24 cellular contexts compared by ENCODE assay signal in genomic region chr2:223928113-223929006, GRCh38. TPM values are rescaled to one million over a fixed set of nuclear protein-coding genes. Genes with fewer than 3 reads are reported as not detected.
DNase-seq lines count a peak whose midpoint lies in the region; ATAC-seq and TF ChIP-seq lines count a peak whose summit lies in the region.
"Had no signal": no experiment of that assay in that cellular context is flagged by ENCODE, and none has a peak within 500 bp of the region (broad histone marks: within the 10 kb centered on the region; RNA-seq: fewer than 3 reads in every experiment).

No MANE protein-coding gene starts in this region.

- H3K27me3 Mint-ChIP-seq in activated naive CD8-positive, alpha-beta T cell treated with anti-CD3 and anti-CD28 coated beads, Interleukin-2, amount 10 ng/mL, durations not matched to agents 7 days and 5 days, result no peaks in the 10 kb centered on the region
- H3K27me3 Mint-ChIP-seq in activated naive CD8-positive, alpha-beta T cell treated with anti-CD3 and anti-CD28 coated beads, Interleukin-2, amount 50 U/mL, for 24 hours, result no peaks in the 10 kb centered on the region
- no peaks in the 10 kb centered on the region for H3K27me3 Mint-ChIP-seq in T-helper 17 cell
- H3K27me3 Mint-ChIP-seq: activated CD4-positive, alpha-beta T cell treated with anti-CD3 and anti-CD28 coated beads, Interleukin-2, amount 10 ng/mL, durations not matched to agents 24 days and 14 days; activated CD8-positive, alpha-beta memory T cell treated with anti-CD3 and anti-CD28 coated beads, Interleukin-2, amount 10 ng/mL, durations not matched to agents 7 days and 5 days; central memory CD8-positive, alpha-beta T cell; naive B cell had no signal

- intact Hi-C loops in left lung (cut with DNase I), result no loop called here

- H3K36me3 Mint-ChIP-seq in activated naive CD8-positive, alpha-beta T cell treated with anti-CD3 and anti-CD28 coated beads, Interleukin-2, amount 10 ng/mL, durations not matched to agents 7 days and 5 days, result peaks cover 25% of the 10 kb centered on the region
- peaks cover 2% of the 10 kb centered on the region for H3K36me3 Mint-ChIP-seq in activated naive CD8-positive, alpha-beta T cell treated with anti-CD3 and anti-CD28 coated beads, Interleukin-2, amount 50 U/mL, for 24 hours (ENCODE audit: low read depth)
- H3K36me3 Mint-ChIP-seq in T-helper 17 cell (ENCODE audit: low read depth), result no peaks in the 10 kb centered on the region

- peaks cover 33% of the 10 kb centered on the region for H3K4me1 Mint-ChIP-seq in activated naive CD8-positive, alpha-beta T cell treated with anti-CD3 and anti-CD28 coated beads, Interleukin-2, amount 10 ng/mL, durations not matched to agents 7 days and 5 days
- peaks cover 43% of the 10 kb centered on the region for H3K4me1 Mint-ChIP-seq in activated naive CD8-positive, alpha-beta T cell treated with anti-CD3 and anti-CD28 coated beads, Interleukin-2, amount 50 U/mL, for 24 hours
- peaks cover 27% of the 10 kb centered on the region for H3K4me1 Mint-ChIP-seq in T-helper 17 cell

- H3K9me3 Mint-ChIP-seq in activated naive CD8-positive, alpha-beta T cell treated with anti-CD3 and anti-CD28 coated beads, Interleukin-2, amount 10 ng/mL, durations not matched to agents 7 days and 5 days, result peaks cover 4% of the 10 kb centered on the region
- peaks cover 5% of the 10 kb centered on the region for H3K9me3 Mint-ChIP-seq in activated naive CD8-positive, alpha-beta T cell treated with anti-CD3 and anti-CD28 coated beads, Interleukin-2, amount 50 U/mL, for 24 hours
- H3K9me3 Mint-ChIP-seq: activated CD4-positive, alpha-beta T cell treated with anti-CD3 and anti-CD28 coated beads, Interleukin-2, amount 10 ng/mL, durations not matched to agents 24 days and 14 days; central memory CD8-positive, alpha-beta T cell had no signal

- no peak for TF ChIP-seq CTCF in left lung (IDR thresholded peaks at IDR 0.05)

- H3K4me3 ChIP-seq in left lung, result no peak overlapping the region
- H3K4me3 ChIP-seq: gastrocnemius medialis, smooth muscle cell, tibial artery had no signal

- peaks cover 9 to 48% of the 10 kb centered on the region in 2 donors for H3K4me1 ChIP-seq in left lung

- POLR2A ChIA-PET in activated naive CD8-positive, alpha-beta T cell treated with anti-CD3 and anti-CD28 coated beads, Interleukin-2, amount 10 ng/mL, durations not matched to agents 7 days and 5 days (lab: Charles Lee), result no interaction called here

- H3K27ac ChIP-seq in left lung, result no peak overlapping the region
- H3K27ac ChIP-seq: tibial artery, WERI-Rb-1 had no signal

- H3K27ac Mint-ChIP-seq in activated naive CD8-positive, alpha-beta T cell treated with anti-CD3 and anti-CD28 coated beads, Interleukin-2, amount 10 ng/mL, durations not matched to agents 7 days and 5 days, result no peak overlapping the region
- no peak overlapping the region for H3K27ac Mint-ChIP-seq in activated naive CD8-positive, alpha-beta T cell treated with anti-CD3 and anti-CD28 coated beads, Interleukin-2, amount 50 U/mL, for 24 hours
- peak overlapping the region; percentile 96 for H3K27ac Mint-ChIP-seq in T-helper 17 cell

- no peak for DNase-seq in activated naive CD8-positive, alpha-beta T cell treated with anti-CD3 and anti-CD28 coated beads, Interleukin-2, amount 10 ng/mL, durations not matched to agents 7 days and 5 days
- no peak for DNase-seq in activated naive CD8-positive, alpha-beta T cell treated with anti-CD3 and anti-CD28 coated beads, Interleukin-2, amount 50 U/mL, for 24 hours
- DNase-seq in T-helper 17 cell, result no peak
- no peak for DNase-seq in left lung
- no peak for DNase-seq in activated T-cell treated with anti-CD3 and anti-CD28 coated beads for 4 hours
- no peak for DNase-seq in NCI-H524 treated with DMSO at 0.1 percent for 48 hours (lab: John Stamatoyannopoulos, UW)
- DNase-seq: ACHN; activated CD4-positive, alpha-beta T cell treated with anti-CD3 and anti-CD28 coated beads, Interleukin-2, amount 10 ng/mL, durations not matched to agents 24 days and 14 days; activated CD8-positive, alpha-beta memory T cell treated with anti-CD3 and anti-CD28 coated beads, Interleukin-2, amount 10 ng/mL, durations not matched to agents 7 days and 5 days; gastrocnemius medialis; H9; hippocampal formation; naive B cell; NCI-H510A treated with DMSO at 0.1 percent for 48 hours; occipital lobe; PC-3; SK-N-SH; stimulated activated CD4-positive, alpha-beta T cell treated with anti-CD3 and anti-CD28 coated beads, Interleukin-1b, Interleukin-23, amount 100 ng/mL, for 48 hours; stimulated activated CD8-positive, alpha-beta memory T cell treated with anti-CD3 and anti-CD28 coated beads, Interleukin-4, amount 100 ng/mL, for 48 hours; tibial artery; WERI-Rb-1 had no signal

- no peaks in the 10 kb centered on the region for H3K27me3 ChIP-seq in left lung
- H3K27me3 ChIP-seq: gastrocnemius medialis, tibial artery had no signal

- H3K9me3 ChIP-seq in T-helper 17 cell (ENCODE audit: control insufficient read depth, low read length, poor library complexity, severe bottlenecking) (no peaks in the 10 kb centered on the region), left lung (peaks cover 0 to 6% of the 10 kb centered on the region in 2 donors)
- H3K9me3 ChIP-seq: gastrocnemius medialis, SK-N-SH had no signal

- no peaks in the 10 kb centered on the region for H3K36me3 ChIP-seq in left lung
- H3K36me3 ChIP-seq: gastrocnemius medialis, tibial artery, WERI-Rb-1 had no signal

- peak overlapping the region; percentile 26 for H3K4me3 Mint-ChIP-seq in activated naive CD8-positive, alpha-beta T cell treated with anti-CD3 and anti-CD28 coated beads, Interleukin-2, amount 10 ng/mL, durations not matched to agents 7 days and 5 days
- H3K4me3 Mint-ChIP-seq in activated naive CD8-positive, alpha-beta T cell treated with anti-CD3 and anti-CD28 coated beads, Interleukin-2, amount 50 U/mL, for 24 hours, result no peak overlapping the region
- peak overlapping the region; percentile 15 for H3K4me3 Mint-ChIP-seq in T-helper 17 cell
- H3K4me3 Mint-ChIP-seq: H9 had no signal

- ATAC-seq in activated naive CD8-positive, alpha-beta T cell treated with anti-CD3 and anti-CD28 coated beads, Interleukin-2, amount 10 ng/mL, durations not matched to agents 7 days and 5 days (ENCODE audit: low read depth), result no peak
- no peak for ATAC-seq in activated naive CD8-positive, alpha-beta T cell treated with anti-CD3 and anti-CD28 coated beads, Interleukin-2, amount 50 U/mL, for 24 hours
- no peak for ATAC-seq in T-helper 17 cell
- ATAC-seq in left lung, result peak; percentile 60
- no peak for ATAC-seq in HG03175 (IDR thresholded peaks at IDR 0.05; ENCODE audit: unreplicated experiment)
- ATAC-seq: gastrocnemius medialis, PC-3 had no signal

RNA-seq across cellular contexts. Expression of gene WDFY1, which starts 16.8 kb away (rescaled TPM):
- 10 to 100 TPM; 58.8 to 59.1 TPM for total RNA-seq in activated naive CD8-positive, alpha-beta T cell treated with anti-CD3 and anti-CD28 coated beads, Interleukin-2, amount 10 ng/mL, durations not matched to agents 7 days and 5 days
- total RNA-seq in T-helper 17 cell (10 to 100 TPM; 36.9 to 44.8 TPM), left lung (10 to 100 TPM; 45.5 to 46.3 TPM)

RNA-seq across cellular contexts. Expression of gene MRPL44, which starts 28.9 kb away (rescaled TPM):
- 10 to 100 TPM; 28.3 to 29.0 TPM for total RNA-seq in activated naive CD8-positive, alpha-beta T cell treated with anti-CD3 and anti-CD28 coated beads, Interleukin-2, amount 10 ng/mL, durations not matched to agents 7 days and 5 days
- total RNA-seq in T-helper 17 cell (10 to 100 TPM; 21.8 to 30.5 TPM), left lung (10 to 100 TPM; 23.1 to 24.3 TPM)
